In the genomic region with DNA sequence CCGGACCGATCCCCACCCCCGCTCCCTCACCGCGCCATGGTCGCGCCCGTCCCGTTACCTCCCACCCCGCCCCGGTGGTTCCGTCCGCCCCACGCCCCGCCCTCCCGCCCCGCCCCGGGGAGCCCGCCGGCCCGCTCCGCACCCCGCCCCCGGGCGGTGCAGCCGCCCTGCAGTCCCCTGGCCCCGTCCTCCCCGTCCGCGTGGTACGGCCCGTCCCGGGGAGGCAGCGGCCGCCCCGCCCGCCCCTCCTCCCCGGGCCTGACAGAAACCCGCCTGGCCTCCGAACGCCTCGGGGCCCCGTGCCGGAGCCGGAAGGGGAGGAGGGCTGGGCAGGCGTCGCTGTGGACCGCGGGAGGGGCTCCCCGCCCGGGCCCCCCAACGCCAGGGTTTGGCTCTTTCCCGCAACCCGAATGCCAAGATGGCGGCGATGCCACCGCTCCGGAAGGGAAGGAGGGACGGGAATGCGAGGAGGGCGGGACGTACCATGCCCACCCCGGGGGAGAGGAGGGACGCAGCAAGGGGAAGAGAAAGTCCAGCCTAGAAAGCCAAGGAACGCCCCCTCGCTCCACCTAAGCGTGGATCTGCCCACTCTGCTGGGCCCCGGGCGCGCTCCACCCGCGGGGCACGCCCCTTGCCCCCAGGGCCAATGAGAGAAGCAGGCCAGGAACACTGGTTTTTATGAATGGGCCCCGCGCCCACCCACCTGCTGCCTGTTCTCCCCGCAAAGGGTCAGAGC, we compare ENCODE assay signal across 1 cellular context.
TF ChIP-seq lines count a peak whose summit lies in the region.

A gene (minus strand): TSS at position 56 of the 736 bp plus-strand sequence. CDS start 132 bp downstream, outside the sequence.

TF ChIP-seq in HEK293, 187 proteins besides CTCF, POLR2A, EP300 and RAD21 (continued from another document and continues in another):
- TF ChIP-seq, protein P1, sequence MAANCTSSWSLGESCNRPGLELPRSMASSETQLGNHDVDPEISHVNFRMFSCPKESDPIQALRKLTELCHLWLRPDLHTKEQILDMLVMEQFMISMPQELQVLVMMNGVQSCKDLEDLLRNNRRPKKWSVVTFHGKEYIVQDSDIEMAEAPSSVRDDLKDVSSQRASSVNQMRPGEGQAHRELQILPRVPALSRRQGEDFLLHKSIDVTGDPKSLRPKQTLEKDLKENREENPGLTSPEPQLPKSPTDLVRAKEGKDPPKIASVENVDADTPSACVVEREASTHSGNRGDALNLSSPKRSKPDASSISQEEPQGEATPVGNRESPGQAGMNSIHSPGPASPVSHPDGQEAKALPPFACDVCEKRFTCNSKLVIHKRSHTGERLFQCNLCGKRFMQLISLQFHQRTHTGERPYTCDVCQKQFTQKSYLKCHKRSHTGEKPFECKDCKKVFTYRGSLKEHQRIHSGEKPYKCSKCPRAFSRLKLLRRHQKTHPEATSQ (tag by site-specific recombination; IDR thresholded peaks at IDR 0.05): peak; percentile 60; the same call in 1 of the 2 replicates
- TF ChIP-seq ZNF202 (tag by site-specific recombination; IDR thresholded peaks at IDR 0.05; ENCODE audit: borderline replicate concordance) (no peak), ZNF324 (tag by site-specific recombination; IDR thresholded peaks at IDR 0.05) (peak; percentile 68), ZNF473 (tag by site-specific recombination; IDR thresholded peaks at IDR 0.05) (no peak), ZNF626 (tag by site-specific recombination; IDR thresholded peaks at IDR 0.05) (no peak), ZFP3 (tag by site-specific recombination; IDR thresholded peaks at IDR 0.05; ENCODE audit: low read depth) (no peak), ZNF558 (tag by site-specific recombination; IDR thresholded peaks at IDR 0.05) (no peak), ZNF214 (tag by site-specific recombination; IDR thresholded peaks at IDR 0.05; ENCODE audit: borderline replicate concordance) (no peak), ZNF16 (tag by site-specific recombination; IDR thresholded peaks at IDR 0.05; ENCODE audit: low read depth) (no peak), ZNF2 (tag by site-specific recombination; IDR thresholded peaks at IDR 0.05) (no peak; the same call in 1 of the 2 replicates), ZNF169 (tag by site-specific recombination; IDR thresholded peaks at IDR 0.05) (no peak), ZNF426 (tag by site-specific recombination; IDR thresholded peaks at IDR 0.05) (no peak), ZNF548 (tag by site-specific recombination; IDR thresholded peaks at IDR 0.05) (no peak), ZNF549 (tag by site-specific recombination; IDR thresholded peaks at IDR 0.05) (no peak), ZNF302 (tag by site-specific recombination; IDR thresholded peaks at IDR 0.05; ENCODE audit: low read depth) (no peak), GLI2 (tag by site-specific recombination; IDR thresholded peaks at IDR 0.05; ENCODE audit: borderline replicate concordance, low read depth) (no peak), EGR2 (tag by site-specific recombination; IDR thresholded peaks at IDR 0.05; ENCODE audit: low read depth) (peak; percentile 90), ZFP69B (tag by site-specific recombination; IDR thresholded peaks at IDR 0.05) (peak; percentile 92), GLI4 (tag by site-specific recombination; IDR thresholded peaks at IDR 0.05) (peak; percentile 87; the same call in 1 of the 2 replicates), ZNF350 (tag by site-specific recombination; IDR thresholded peaks at IDR 0.05) (no peak), ZNF768 (tag by site-specific recombination; IDR thresholded peaks at IDR 0.05) (no peak), ZNF792 (tag by site-specific recombination; IDR thresholded peaks at IDR 0.05) (no peak), ZNF596 (tag by site-specific recombination; IDR thresholded peaks at IDR 0.05) (0 out of 2 replicates have a peak, but pooled peaks have one; percentile 4), YY2 (tag by site-specific recombination; IDR thresholded peaks at IDR 0.05) (peak; percentile 90), ZNF843 (tag by site-specific recombination; IDR thresholded peaks at IDR 0.05) (peak; percentile 50; the same call in 1 of the 2 replicates)
- TF ChIP-seq, protein P2, sequence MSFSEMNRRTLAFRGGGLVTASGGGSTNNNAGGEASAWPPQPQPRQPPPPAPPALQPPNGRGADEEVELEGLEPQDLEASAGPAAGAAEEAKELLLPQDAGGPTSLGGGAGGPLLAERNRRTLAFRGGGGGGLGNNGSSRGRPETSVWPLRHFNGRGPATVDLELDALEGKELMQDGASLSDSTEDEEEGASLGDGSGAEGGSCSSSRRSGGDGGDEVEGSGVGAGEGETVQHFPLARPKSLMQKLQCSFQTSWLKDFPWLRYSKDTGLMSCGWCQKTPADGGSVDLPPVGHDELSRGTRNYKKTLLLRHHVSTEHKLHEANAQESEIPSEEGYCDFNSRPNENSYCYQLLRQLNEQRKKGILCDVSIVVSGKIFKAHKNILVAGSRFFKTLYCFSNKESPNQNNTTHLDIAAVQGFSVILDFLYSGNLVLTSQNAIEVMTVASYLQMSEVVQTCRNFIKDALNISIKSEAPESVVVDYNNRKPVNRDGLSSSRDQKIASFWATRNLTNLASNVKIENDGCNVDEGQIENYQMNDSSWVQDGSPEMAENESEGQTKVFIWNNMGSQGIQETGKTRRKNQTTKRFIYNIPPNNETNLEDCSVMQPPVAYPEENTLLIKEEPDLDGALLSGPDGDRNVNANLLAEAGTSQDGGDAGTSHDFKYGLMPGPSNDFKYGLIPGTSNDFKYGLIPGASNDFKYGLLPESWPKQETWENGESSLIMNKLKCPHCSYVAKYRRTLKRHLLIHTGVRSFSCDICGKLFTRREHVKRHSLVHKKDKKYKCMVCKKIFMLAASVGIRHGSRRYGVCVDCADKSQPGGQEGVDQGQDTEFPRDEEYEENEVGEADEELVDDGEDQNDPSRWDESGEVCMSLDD (tag by site-specific recombination; IDR thresholded peaks at IDR 0.05): no peak; the same call in none of the 2 replicates
- TF ChIP-seq, protein P3, sequence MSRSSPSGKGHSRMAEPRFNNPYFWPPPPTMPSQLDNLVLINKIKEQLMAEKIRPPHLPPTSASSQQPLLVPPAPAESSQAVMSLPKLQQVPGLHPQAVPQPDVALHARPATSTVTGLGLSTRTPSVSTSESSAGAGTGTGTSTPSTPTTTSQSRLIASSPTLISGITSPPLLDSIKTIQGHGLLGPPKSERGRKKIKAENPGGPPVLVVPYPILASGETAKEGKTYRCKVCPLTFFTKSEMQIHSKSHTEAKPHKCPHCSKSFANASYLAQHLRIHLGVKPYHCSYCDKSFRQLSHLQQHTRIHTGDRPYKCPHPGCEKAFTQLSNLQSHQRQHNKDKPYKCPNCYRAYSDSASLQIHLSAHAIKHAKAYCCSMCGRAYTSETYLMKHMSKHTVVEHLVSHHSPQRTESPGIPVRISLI (tag by site-specific recombination; IDR thresholded peaks at IDR 0.05): no peak
- TF ChIP-seq, protein P4, sequence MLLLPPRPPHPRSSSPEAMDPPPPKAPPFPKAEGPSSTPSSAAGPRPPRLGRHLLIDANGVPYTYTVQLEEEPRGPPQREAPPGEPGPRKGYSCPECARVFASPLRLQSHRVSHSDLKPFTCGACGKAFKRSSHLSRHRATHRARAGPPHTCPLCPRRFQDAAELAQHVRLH (tag by site-specific recombination; IDR thresholded peaks at IDR 0.05): peak; percentile 17; the same call in 1 of the 2 replicates
- TF ChIP-seq, protein P5, sequence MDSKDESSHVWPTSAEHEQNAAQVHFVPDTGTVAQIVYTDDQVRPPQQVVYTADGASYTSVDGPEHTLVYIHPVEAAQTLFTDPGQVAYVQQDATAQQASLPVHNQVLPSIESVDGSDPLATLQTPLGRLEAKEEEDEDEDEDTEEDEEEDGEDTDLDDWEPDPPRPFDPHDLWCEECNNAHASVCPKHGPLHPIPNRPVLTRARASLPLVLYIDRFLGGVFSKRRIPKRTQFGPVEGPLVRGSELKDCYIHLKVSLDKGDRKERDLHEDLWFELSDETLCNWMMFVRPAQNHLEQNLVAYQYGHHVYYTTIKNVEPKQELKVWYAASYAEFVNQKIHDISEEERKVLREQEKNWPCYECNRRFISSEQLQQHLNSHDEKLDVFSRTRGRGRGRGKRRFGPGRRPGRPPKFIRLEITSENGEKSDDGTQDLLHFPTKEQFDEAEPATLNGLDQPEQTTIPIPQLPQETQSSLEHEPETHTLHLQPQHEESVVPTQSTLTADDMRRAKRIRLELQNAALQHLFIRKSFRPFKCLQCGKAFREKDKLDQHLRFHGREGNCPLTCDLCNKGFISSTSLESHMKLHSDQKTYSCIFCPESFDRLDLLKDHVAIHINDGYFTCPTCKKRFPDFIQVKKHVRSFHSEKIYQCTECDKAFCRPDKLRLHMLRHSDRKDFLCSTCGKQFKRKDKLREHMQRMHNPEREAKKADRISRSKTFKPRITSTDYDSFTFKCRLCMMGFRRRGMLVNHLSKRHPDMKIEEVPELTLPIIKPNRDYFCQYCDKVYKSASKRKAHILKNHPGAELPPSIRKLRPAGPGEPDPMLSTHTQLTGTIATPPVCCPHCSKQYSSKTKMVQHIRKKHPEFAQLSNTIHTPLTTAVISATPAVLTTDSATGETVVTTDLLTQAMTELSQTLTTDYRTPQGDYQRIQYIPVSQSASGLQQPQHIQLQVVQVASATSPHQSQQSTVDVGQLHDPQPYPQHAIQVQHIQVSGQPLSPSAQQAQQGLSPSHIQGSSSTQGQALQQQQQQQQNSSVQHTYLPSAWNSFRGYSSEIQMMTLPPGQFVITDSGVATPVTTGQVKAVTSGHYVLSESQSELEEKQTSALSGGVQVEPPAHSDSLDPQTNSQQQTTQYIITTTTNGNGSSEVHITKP (tag by site-specific recombination; IDR thresholded peaks at IDR 0.05): peak; percentile 100
- TF ChIP-seq, protein P6, sequence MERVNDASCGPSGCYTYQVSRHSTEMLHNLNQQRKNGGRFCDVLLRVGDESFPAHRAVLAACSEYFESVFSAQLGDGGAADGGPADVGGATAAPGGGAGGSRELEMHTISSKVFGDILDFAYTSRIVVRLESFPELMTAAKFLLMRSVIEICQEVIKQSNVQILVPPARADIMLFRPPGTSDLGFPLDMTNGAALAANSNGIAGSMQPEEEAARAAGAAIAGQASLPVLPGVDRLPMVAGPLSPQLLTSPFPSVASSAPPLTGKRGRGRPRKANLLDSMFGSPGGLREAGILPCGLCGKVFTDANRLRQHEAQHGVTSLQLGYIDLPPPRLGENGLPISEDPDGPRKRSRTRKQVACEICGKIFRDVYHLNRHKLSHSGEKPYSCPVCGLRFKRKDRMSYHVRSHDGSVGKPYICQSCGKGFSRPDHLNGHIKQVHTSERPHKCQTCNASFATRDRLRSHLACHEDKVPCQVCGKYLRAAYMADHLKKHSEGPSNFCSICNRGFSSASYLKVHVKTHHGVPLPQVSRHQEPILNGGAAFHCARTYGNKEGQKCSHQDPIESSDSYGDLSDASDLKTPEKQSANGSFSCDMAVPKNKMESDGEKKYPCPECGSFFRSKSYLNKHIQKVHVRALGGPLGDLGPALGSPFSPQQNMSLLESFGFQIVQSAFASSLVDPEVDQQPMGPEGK (tag by site-specific recombination; IDR thresholded peaks at IDR 0.05): peak; percentile 97
- TF ChIP-seq, protein P7, sequence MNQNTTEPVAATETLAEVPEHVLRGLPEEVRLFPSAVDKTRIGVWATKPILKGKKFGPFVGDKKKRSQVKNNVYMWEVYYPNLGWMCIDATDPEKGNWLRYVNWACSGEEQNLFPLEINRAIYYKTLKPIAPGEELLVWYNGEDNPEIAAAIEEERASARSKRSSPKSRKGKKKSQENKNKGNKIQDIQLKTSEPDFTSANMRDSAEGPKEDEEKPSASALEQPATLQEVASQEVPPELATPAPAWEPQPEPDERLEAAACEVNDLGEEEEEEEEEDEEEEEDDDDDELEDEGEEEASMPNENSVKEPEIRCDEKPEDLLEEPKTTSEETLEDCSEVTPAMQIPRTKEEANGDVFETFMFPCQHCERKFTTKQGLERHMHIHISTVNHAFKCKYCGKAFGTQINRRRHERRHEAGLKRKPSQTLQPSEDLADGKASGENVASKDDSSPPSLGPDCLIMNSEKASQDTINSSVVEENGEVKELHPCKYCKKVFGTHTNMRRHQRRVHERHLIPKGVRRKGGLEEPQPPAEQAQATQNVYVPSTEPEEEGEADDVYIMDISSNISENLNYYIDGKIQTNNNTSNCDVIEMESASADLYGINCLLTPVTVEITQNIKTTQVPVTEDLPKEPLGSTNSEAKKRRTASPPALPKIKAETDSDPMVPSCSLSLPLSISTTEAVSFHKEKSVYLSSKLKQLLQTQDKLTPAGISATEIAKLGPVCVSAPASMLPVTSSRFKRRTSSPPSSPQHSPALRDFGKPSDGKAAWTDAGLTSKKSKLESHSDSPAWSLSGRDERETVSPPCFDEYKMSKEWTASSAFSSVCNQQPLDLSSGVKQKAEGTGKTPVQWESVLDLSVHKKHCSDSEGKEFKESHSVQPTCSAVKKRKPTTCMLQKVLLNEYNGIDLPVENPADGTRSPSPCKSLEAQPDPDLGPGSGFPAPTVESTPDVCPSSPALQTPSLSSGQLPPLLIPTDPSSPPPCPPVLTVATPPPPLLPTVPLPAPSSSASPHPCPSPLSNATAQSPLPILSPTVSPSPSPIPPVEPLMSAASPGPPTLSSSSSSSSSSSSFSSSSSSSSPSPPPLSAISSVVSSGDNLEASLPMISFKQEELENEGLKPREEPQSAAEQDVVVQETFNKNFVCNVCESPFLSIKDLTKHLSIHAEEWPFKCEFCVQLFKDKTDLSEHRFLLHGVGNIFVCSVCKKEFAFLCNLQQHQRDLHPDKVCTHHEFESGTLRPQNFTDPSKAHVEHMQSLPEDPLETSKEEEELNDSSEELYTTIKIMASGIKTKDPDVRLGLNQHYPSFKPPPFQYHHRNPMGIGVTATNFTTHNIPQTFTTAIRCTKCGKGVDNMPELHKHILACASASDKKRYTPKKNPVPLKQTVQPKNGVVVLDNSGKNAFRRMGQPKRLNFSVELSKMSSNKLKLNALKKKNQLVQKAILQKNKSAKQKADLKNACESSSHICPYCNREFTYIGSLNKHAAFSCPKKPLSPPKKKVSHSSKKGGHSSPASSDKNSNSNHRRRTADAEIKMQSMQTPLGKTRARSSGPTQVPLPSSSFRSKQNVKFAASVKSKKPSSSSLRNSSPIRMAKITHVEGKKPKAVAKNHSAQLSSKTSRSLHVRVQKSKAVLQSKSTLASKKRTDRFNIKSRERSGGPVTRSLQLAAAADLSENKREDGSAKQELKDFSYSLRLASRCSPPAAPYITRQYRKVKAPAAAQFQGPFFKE (tag by site-specific recombination; IDR thresholded peaks at IDR 0.05; ENCODE audit: borderline replicate concordance): no peak
- TF ChIP-seq, protein P8, sequence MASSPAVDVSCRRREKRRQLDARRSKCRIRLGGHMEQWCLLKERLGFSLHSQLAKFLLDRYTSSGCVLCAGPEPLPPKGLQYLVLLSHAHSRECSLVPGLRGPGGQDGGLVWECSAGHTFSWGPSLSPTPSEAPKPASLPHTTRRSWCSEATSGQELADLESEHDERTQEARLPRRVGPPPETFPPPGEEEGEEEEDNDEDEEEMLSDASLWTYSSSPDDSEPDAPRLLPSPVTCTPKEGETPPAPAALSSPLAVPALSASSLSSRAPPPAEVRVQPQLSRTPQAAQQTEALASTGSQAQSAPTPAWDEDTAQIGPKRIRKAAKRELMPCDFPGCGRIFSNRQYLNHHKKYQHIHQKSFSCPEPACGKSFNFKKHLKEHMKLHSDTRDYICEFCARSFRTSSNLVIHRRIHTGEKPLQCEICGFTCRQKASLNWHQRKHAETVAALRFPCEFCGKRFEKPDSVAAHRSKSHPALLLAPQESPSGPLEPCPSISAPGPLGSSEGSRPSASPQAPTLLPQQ (tag by site-specific recombination; IDR thresholded peaks at IDR 0.05): peak; percentile 93
- TF ChIP-seq, protein P9, sequence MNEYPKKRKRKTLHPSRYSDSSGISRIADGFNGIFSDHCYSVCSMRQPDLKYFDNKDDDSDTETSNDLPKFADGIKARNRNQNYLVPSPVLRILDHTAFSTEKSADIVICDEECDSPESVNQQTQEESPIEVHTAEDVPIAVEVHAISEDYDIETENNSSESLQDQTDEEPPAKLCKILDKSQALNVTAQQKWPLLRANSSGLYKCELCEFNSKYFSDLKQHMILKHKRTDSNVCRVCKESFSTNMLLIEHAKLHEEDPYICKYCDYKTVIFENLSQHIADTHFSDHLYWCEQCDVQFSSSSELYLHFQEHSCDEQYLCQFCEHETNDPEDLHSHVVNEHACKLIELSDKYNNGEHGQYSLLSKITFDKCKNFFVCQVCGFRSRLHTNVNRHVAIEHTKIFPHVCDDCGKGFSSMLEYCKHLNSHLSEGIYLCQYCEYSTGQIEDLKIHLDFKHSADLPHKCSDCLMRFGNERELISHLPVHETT (tag by site-specific recombination; IDR thresholded peaks at IDR 0.05): no peak
